Comparison of ENCODE assay signal across 11 cellular contexts in genomic region chr13:85896516-85897450, GRCh38.
A peak's percentile ranks its signal among the peaks of the same experiment; 100 is the strongest.
DNase-seq lines count a peak whose midpoint lies in the region; ATAC-seq and TF ChIP-seq lines count a peak whose summit lies in the region.
"Had no signal": no experiment of that assay in that cellular context is flagged by ENCODE, and none has a peak within 500 bp of the region (broad histone marks: within the 10 kb centered on the region; RNA-seq: fewer than 3 reads in every experiment).

No MANE protein-coding gene starts in this region.

- 77 to 86% (median 79%) methylated on average over 3 of the region's 3 CpGs for WGBS in heart left ventricle, 4 donors

- peaks cover 0 to 4% (median 0%) of the 10 kb centered on the region in 12 donors for H3K9me3 ChIP-seq in heart left ventricle

- ATAC-seq in GM23338 (peak; percentile 81), heart left ventricle (no peak)
- ATAC-seq in stimulated activated effector memory CD8-positive, alpha-beta T cell treated with anti-CD3 and anti-CD28 coated beads, Interleukin-12 subunit alpha, Interleukin-12 subunit beta, amount 100 ng/mL, for 72 hours, result no peak

- no peak overlapping the region for H3K4me2 ChIP-seq in GM23338

- no peak overlapping the region for H2AFZ ChIP-seq in GM23338

- H3K4me1 ChIP-seq in GM23338 (ENCODE audit: insufficient read depth) (no peaks in the 10 kb centered on the region), heart left ventricle (no peaks in the 10 kb centered on the region)

- H3K27ac Mint-ChIP-seq in GM23338, result no peak overlapping the region
- no peak overlapping the region for H3K27ac Mint-ChIP-seq in chondrocyte (ENCODE audit: unreplicated experiment)
- H3K27ac Mint-ChIP-seq in osteocyte (ENCODE audit: unreplicated experiment), result no peak overlapping the region
- no peak overlapping the region for H3K27ac Mint-ChIP-seq in stimulated activated effector memory CD8-positive, alpha-beta T cell treated with anti-CD3 and anti-CD28 coated beads, Interleukin-12 subunit alpha, Interleukin-12 subunit beta, amount 100 ng/mL, for 72 hours

- no peak for TF ChIP-seq POLR2A in heart left ventricle (IDR thresholded peaks at IDR 0.05)

- H3K9me3 Mint-ChIP-seq in GM23338 (no peaks in the 10 kb centered on the region), chondrocyte (ENCODE audit: low read depth) (peaks cover 10% of the 10 kb centered on the region), osteocyte (ENCODE audit: unreplicated experiment) (no peaks in the 10 kb centered on the region)
- H3K9me3 Mint-ChIP-seq in stimulated activated effector memory CD8-positive, alpha-beta T cell treated with anti-CD3 and anti-CD28 coated beads, Interleukin-12 subunit alpha, Interleukin-12 subunit beta, amount 100 ng/mL, for 72 hours, result no peaks in the 10 kb centered on the region

- H3K79me2 ChIP-seq in GM23338 (replicated peaks; ENCODE audit: insufficient read depth), result no peaks in the 10 kb centered on the region

- H3K4me3 ChIP-seq in GM23338, result no peak overlapping the region
- H3K4me3 ChIP-seq in foreskin fibroblast (ENCODE audit: low read depth in 1 of 2, low read length in 2 of 2), result no peak overlapping the region
- H3K4me3 ChIP-seq in heart left ventricle, result no peak overlapping the region

- H3K27ac ChIP-seq in GM23338 (ENCODE audit: low read depth) (no peak overlapping the region), heart left ventricle (no peak overlapping the region)

- no peak overlapping the region for H3K4me3 Mint-ChIP-seq in GM23338
- no peak overlapping the region for H3K4me3 Mint-ChIP-seq in chondrocyte (ENCODE audit: unreplicated experiment)
- no peak overlapping the region for H3K4me3 Mint-ChIP-seq in osteocyte (ENCODE audit: unreplicated experiment)
- H3K4me3 Mint-ChIP-seq in stimulated activated effector memory CD8-positive, alpha-beta T cell treated with anti-CD3 and anti-CD28 coated beads, Interleukin-12 subunit alpha, Interleukin-12 subunit beta, amount 100 ng/mL, for 72 hours, result no peak overlapping the region

- H3K36me3 ChIP-seq in GM23338 (ENCODE audit: insufficient read depth) (no peaks in the 10 kb centered on the region), heart left ventricle (no peaks in the 10 kb centered on the region)

- intact Hi-C loops in heart left ventricle (cut with DNase I), result no loop called here

- H3K4me1 Mint-ChIP-seq in GM23338 (no peaks in the 10 kb centered on the region), chondrocyte (ENCODE audit: low read depth) (no peaks in the 10 kb centered on the region), osteocyte (ENCODE audit: unreplicated experiment) (no peaks in the 10 kb centered on the region)
- H3K4me1 Mint-ChIP-seq in stimulated activated effector memory CD8-positive, alpha-beta T cell treated with anti-CD3 and anti-CD28 coated beads, Interleukin-12 subunit alpha, Interleukin-12 subunit beta, amount 100 ng/mL, for 72 hours, result no peaks in the 10 kb centered on the region

- no peaks in the 10 kb centered on the region for H3K9me2 ChIP-seq in GM23338 (ENCODE audit: insufficient read depth)

- H3K27me3 ChIP-seq in GM23338 (ENCODE audit: insufficient read depth) (no peaks in the 10 kb centered on the region), heart left ventricle (no peaks in the 10 kb centered on the region)

- no peaks in the 10 kb centered on the region for H3F3A ChIP-seq in GM23338 (replicated peaks; ENCODE audit: low read depth)

- TF ChIP-seq CTCF in GM23338 (conservative IDR thresholded peaks at IDR 0.05; ENCODE audit: low read depth in 2 of 2), result peak; percentile 45
- TF ChIP-seq CTCF in chondrocyte (IDR thresholded peaks at IDR 0.05), result peak; percentile 64
- peak; percentile 34 for TF ChIP-seq CTCF in osteocyte (IDR thresholded peaks at IDR 0.05)
- no peak for TF ChIP-seq CTCF in foreskin fibroblast (IDR thresholded peaks at IDR 0.05; ENCODE audit: low read depth, low read length)
- TF ChIP-seq CTCF in heart left ventricle (IDR thresholded peaks at IDR 0.05), result no peak

- DNase-seq in GM23338 (ENCODE audit: low spot score) (peak; percentile 41), NAMALWA (ENCODE audit: low spot score) (peak; percentile 47), chondrocyte (ENCODE audit: low spot score) (no peak), osteocyte (ENCODE audit: extremely low spot score, unreplicated experiment) (no peak), GOT3 (lab: John Stamatoyannopoulos, UW) (no peak), foreskin fibroblast (no peak), heart left ventricle (no peak)
- no peak for DNase-seq in stimulated activated effector memory CD8-positive, alpha-beta T cell treated with anti-CD3 and anti-CD28 coated beads, Interleukin-12 subunit alpha, Interleukin-12 subunit beta, amount 100 ng/mL, for 72 hours (ENCODE audit: low spot score in 2 of 2)
- DNase-seq: effector CD4-positive, alpha-beta T cell; NCI-H524 treated with DMSO at 0.1 percent for 48 hours; T-helper 2 cell had no signal

- no peaks in the 10 kb centered on the region for H4K20me1 ChIP-seq in GM23338 (replicated peaks; ENCODE audit: insufficient read depth)

- H3K27me3 Mint-ChIP-seq in GM23338 (ENCODE audit: insufficient read depth, low read depth, poor library complexity), result no peaks in the 10 kb centered on the region
- H3K27me3 Mint-ChIP-seq in chondrocyte (ENCODE audit: low read depth), result no peaks in the 10 kb centered on the region
- no peaks in the 10 kb centered on the region for H3K27me3 Mint-ChIP-seq in osteocyte (ENCODE audit: unreplicated experiment)

- H3K36me3 Mint-ChIP-seq in GM23338 (ENCODE audit: low read depth) (no peaks in the 10 kb centered on the region), chondrocyte (ENCODE audit: low read depth) (no peaks in the 10 kb centered on the region), osteocyte (ENCODE audit: unreplicated experiment) (no peaks in the 10 kb centered on the region)
- H3K36me3 Mint-ChIP-seq in stimulated activated effector memory CD8-positive, alpha-beta T cell treated with anti-CD3 and anti-CD28 coated beads, Interleukin-12 subunit alpha, Interleukin-12 subunit beta, amount 100 ng/mL, for 72 hours, result no peaks in the 10 kb centered on the region

TF ChIP-seq in GM23338, 12 proteins besides CTCF, POLR2A, EP300 and RAD21:
- no peak for TF ChIP-seq ZNF114 (CRISPR knock-in tag; IDR thresholded peaks at IDR 0.05)

Comparison
In these comparisons a context has a peak if more than half of its experiments do, and no peak if none do; other contexts are left out.
1. DNase-seq: peak in GM23338 (single experiment) and NAMALWA (single experiment); none in chondrocyte (single experiment), osteocyte (single experiment), GOT3 (single experiment), foreskin fibroblast (0 of 2), heart left ventricle (0 of 5) and stimulated activated effector memory CD8-positive, alpha-beta T cell treated with anti-CD3 and anti-CD28 coated beads, Interleukin-12 subunit alpha, Interleukin-12 subunit beta, amount 100 ng/mL, for 72 hours (0 of 2).
2. CTCF ChIP-seq: peak in GM23338 (2 of 2), chondrocyte (single experiment) and osteocyte (single experiment); none in foreskin fibroblast (single experiment) and heart left ventricle (0 of 12).